24 cellular contexts compared by ENCODE assay signal in genomic region chr11:26580929-26581328, GRCh38. TPM values are rescaled to one million over a fixed set of nuclear protein-coding genes. Genes with fewer than 3 reads are reported as not detected.
DNase-seq lines count a peak whose midpoint lies in the region; ATAC-seq and TF ChIP-seq lines count a peak whose summit lies in the region.
"Had no signal": no experiment of that assay in that cellular context is flagged by ENCODE, and none has a peak within 500 bp of the region (broad histone marks: within the 10 kb centered on the region; RNA-seq: fewer than 3 reads in every experiment).

No MANE protein-coding gene starts in this region.

- no peaks in the 10 kb centered on the region for H3K36me3 Mint-ChIP-seq in Caco-2 (ENCODE audit: insufficient read depth, unreplicated experiment)
- H3K36me3 Mint-ChIP-seq: activated naive CD8-positive, alpha-beta T cell had no signal

- no peaks in the 10 kb centered on the region for H3K9me3 ChIP-seq in Caco-2

- no peak for ATAC-seq in GM19328 (IDR thresholded peaks at IDR 0.05; ENCODE audit: unreplicated experiment)
- ATAC-seq: activated T-helper 17 cell treated with anti-CD3 and anti-CD28 coated beads, Interleukin-2, amount 50 U/mL, for 72 hours had no signal

- H3K36me3 ChIP-seq in Caco-2 (ENCODE audit: control insufficient read depth, insufficient read depth, low read length) = no peaks in the 10 kb centered on the region

- CTCF ChIA-PET in Caco-2 (lab: Charles Lee) = no interaction called here

- no TSS peak for BruUV-seq in Caco-2 (replicated peaks; lab: Mats Ljungman, UMichigan)

- no peaks in the 10 kb centered on the region for H3K4me1 Mint-ChIP-seq in Caco-2 (ENCODE audit: low read depth, unreplicated experiment)
- H3K4me1 Mint-ChIP-seq: activated T-helper 17 cell treated with anti-CD3 and anti-CD28 coated beads, Interleukin-2, amount 50 U/mL, for 72 hours had no signal

- H3K27me3 Mint-ChIP-seq in Caco-2 (ENCODE audit: insufficient read depth, unreplicated experiment) = no peaks in the 10 kb centered on the region
- H3K27me3 Mint-ChIP-seq: activated naive CD8-positive, alpha-beta T cell; activated T-helper 17 cell treated with anti-CD3 and anti-CD28 coated beads, Interleukin-2, amount 50 U/mL, for 72 hours; progenitor cell of endocrine pancreas had no signal

- in situ Hi-C loops in astrocyte of the cerebellum (cut with HindIII; ENCODE audit: low sequenced_read_pairs) = no loop called here

- no peak for TF ChIP-seq CTCF in astrocyte of the cerebellum (IDR thresholded peaks at IDR 0.05; ENCODE audit: low read depth, low read length, missing control alignments)
- no peak for TF ChIP-seq CTCF in fibroblast of pulmonary artery (IDR thresholded peaks at IDR 0.05; ENCODE audit: low read length, missing control alignments)
- TF ChIP-seq CTCF in Caco-2 (IDR thresholded peaks at IDR 0.05; ENCODE audit: insufficient read depth in 1 of 2, low read depth in 1 of 2, low read length in 1 of 2, severe bottlenecking in 1 of 2, unreplicated experiment in 1 of 2) = no peak

- no peaks in the 10 kb centered on the region for H3K9me3 Mint-ChIP-seq in Caco-2 (ENCODE audit: unreplicated experiment)

- intact Hi-C loops in Caco-2 (cut with micrococcal nuclease; ENCODE audit: unreplicated experiment) = no loop called here

- H3K27ac Mint-ChIP-seq in Caco-2 (ENCODE audit: unreplicated experiment) = no peak overlapping the region
- H3K27ac Mint-ChIP-seq: activated naive CD8-positive, alpha-beta T cell; activated T-helper 17 cell treated with anti-CD3 and anti-CD28 coated beads, Interleukin-2, amount 50 U/mL, for 72 hours; progenitor cell of endocrine pancreas had no signal

- no peaks in the 10 kb centered on the region; the same call in 1 of the 2 replicates for H3K4me1 ChIP-seq in Caco-2

- no peak overlapping the region for H3K4me3 Mint-ChIP-seq in Caco-2 (ENCODE audit: unreplicated experiment)
- H3K4me3 Mint-ChIP-seq: activated naive CD8-positive, alpha-beta T cell; activated T-helper 17 cell treated with anti-CD3 and anti-CD28 coated beads, Interleukin-2, amount 50 U/mL, for 72 hours had no signal

- POLR2A ChIA-PET in Caco-2 (lab: Charles Lee) = no interaction called here

- H3K27me3 ChIP-seq in Caco-2 (replicated peaks; ENCODE audit: control insufficient read depth, insufficient read depth, low read length) = no peaks in the 10 kb centered on the region

- H3K4me3 ChIP-seq in astrocyte of the cerebellum (ENCODE audit: low read depth, low read length) (no peak overlapping the region), fibroblast of pulmonary artery (replicated peaks; ENCODE audit: low read depth, low read length) (no peak overlapping the region), skeletal muscle cell (ENCODE audit: low read depth, low read length) (no peak overlapping the region), Caco-2 (ENCODE audit: low read depth, low read length) (no peak overlapping the region)

- DNase-seq in ELR (ENCODE audit: low read depth) (peak; percentile 0), astrocyte of the cerebellum (ENCODE audit: low read depth) (peak; percentile 6), fibroblast of pulmonary artery (ENCODE audit: low read depth) (peak; percentile 20), skeletal muscle cell (ENCODE audit: low read depth) (peak; percentile 56), Caco-2 (no peak)
- no peak for DNase-seq in activated CD8-positive, alpha-beta memory T cell treated with anti-CD3 and anti-CD28 coated beads for 24 hours
- no peak for DNase-seq in activated CD4-positive, CD25-positive, alpha-beta regulatory T cell (lab: John Stamatoyannopoulos, UW)
- DNase-seq: activated CD4-positive, alpha-beta T cell treated with anti-CD3 and anti-CD28 coated beads, Interleukin-2, amount 50 U/mL, for 4 hours; activated CD8-positive, alpha-beta memory T cell treated with anti-CD3 and anti-CD28 coated beads, Interleukin-2, amount 50 U/mL, for 4 hours; effector CD4-positive, alpha-beta T cell; erythroblast; mammary epithelial cell; NCI-H1092 treated with DMSO at 0.1 percent for 48 hours; NCI-H1930; NCI-H226; NCI-H748 treated with DMSO at 0.1 percent for 48 hours; T1000 had no signal

RNA-seq across cellular contexts. Expression of gene MUC15, which starts 8.9 kb away (rescaled TPM):
- 0.63 and 0.70 TPM in 2 replicates for total RNA-seq in Caco-2 (2022)
- total RNA-seq: activated T-helper 17 cell treated with anti-CD3 and anti-CD28 coated beads, Interleukin-2, amount 50 U/mL, for 72 hours; cerebellum; kidney epithelial cell; skeletal muscle tissue had no signal

Comparison
In these comparisons a context has a peak if more than half of its experiments do, and no peak if none do; other contexts are left out.
1. DNase-seq: peak in ELR (single experiment), astrocyte of the cerebellum (single experiment), fibroblast of pulmonary artery (single experiment) and skeletal muscle cell (single experiment); none in activated CD8-positive, alpha-beta memory T cell treated with anti-CD3 and anti-CD28 coated beads for 24 hours (single experiment), Caco-2 (0 of 2) and activated CD4-positive, CD25-positive, alpha-beta regulatory T cell (0 of 4).